In the genomic region with DNA sequence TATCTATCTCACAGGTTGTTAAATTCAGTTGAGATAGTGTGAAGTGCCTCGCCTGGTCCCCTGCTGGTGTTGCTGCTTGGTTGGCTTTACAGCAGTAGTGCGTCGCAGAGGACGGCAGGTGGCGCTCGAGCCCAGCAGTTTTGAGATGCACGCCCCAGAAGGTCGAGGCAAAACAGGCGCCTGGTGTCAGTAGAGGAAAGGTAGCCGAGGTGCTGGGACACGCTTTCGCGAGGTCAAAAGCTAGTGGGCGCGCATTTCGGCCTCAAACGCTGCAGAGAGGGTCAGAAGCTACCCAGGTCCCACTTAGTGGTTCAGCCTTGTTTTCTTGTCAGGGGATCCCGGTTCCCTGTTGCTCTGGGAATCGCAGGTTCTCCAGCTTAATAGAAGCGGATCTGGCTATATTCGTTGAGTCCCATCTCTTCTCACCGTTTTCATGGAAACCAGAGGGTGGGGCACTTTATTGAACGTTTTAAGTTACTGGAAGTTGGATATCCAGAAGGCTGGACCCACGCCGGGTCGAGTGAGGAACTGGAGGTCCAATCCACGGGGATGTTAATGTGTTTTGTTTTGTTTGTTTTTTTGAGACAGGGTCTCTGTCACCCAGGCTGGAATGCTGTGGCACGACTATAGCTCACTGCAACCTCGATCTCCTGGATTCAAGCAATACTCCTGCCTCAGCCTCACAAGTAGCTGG, we compare ENCODE assay signal across 8 cellular contexts. TPM values are rescaled to one million over a fixed set of nuclear protein-coding genes. Genes with fewer than 3 reads are reported as not detected.
DNase-seq lines count a peak whose midpoint lies in the region; ATAC-seq lines count a peak whose summit lies in the region.

No MANE protein-coding gene starts in this region.

- ATAC-seq in GM18519 (IDR thresholded peaks at IDR 0.05; ENCODE audit: low FRiP score, unreplicated experiment) (peak; percentile 62), HG03378 (IDR thresholded peaks at IDR 0.05; ENCODE audit: unreplicated experiment) (peak; percentile 67)

- DNase-seq in A172 (ENCODE audit: low spot score) (peak; percentile 66), NCI-H460 (ENCODE audit: extremely low read depth, low read depth) (peak; percentile 85), cerebellar cortex (ENCODE audit: low spot score) (peak; percentile 90), left kidney (ENCODE audit: low read depth, low spot score) (peak; percentile 95)
- peak; percentile 80 for DNase-seq in activated CD4-positive, alpha-beta T cell treated with anti-CD3 and anti-CD28 coated beads for 1 hour
- DNase-seq in stimulated activated CD4-positive, alpha-beta T cell treated with anti-CD3 and anti-CD28 coated beads, Interleukin-4, amount 100 ng/mL, for 1 hour: peak; percentile 89

RNA-seq across cellular contexts. Expression of gene ZFP90, which starts 10.3 kb away (rescaled TPM):
- 38.9 and 50.4 TPM in 2 replicates for total RNA-seq in A172 (2014; rRNA removed; shearing (Covaris generic))
- total RNA-seq in NCI-H460 (2014; rRNA removed; shearing (Covaris generic)): 27.6 and 28.6 TPM in 2 replicates
- 20.0 and 21.1 TPM in 2 replicates for polyA plus RNA-seq in NCI-H460 (2014; cell fraction: nucleus; rRNA removed)

Comparison
In these comparisons a context has a peak if more than half of its experiments do, and no peak if none do; other contexts are left out.
1. Peak in every context shown above with its lines: DNase-seq and ATAC-seq.